ENCODE assay signal across 23 cellular contexts in the genomic region with DNA sequence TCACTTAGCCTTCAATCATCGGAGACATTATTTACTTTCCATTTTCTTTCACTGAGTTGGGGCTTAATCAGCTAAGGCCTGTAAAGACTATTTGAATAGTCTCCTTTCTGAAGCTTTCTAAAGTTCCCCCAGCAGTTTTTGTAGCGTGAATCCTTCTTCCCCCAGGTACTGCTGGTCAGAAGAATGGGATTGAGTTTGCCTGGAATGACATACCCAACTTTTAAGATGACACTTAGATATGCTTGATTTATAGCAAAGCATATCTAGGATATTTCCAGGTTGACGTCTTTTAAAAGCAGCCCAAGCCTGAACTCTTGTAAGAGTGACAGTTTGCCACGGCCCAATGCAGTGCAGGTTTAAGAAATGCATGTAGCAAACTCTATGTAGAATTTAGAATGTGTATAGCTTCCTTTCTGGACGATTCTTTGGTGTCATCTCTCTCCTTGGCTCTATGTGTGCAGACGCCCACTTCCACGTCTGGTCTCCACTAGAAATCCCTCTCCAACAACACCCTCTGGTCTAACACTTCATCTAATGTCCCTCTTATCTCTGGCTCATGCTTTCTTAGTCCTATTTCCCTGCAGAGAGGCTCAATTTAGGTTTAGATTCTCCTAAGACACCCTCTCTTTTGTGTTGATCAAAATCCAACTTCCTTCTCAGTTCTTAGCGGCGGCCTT.
DNase-seq lines count a peak whose midpoint lies in the region; ATAC-seq, FAIRE-seq and TF ChIP-seq lines count a peak whose summit lies in the region.
"Had no signal": no experiment of that assay in that cellular context is flagged by ENCODE, and none has a peak within 500 bp of the region (broad histone marks: within the 10 kb centered on the region; RNA-seq: fewer than 3 reads in every experiment).

No MANE protein-coding gene starts in this region.

- H3K27ac Mint-ChIP-seq in mesothelial cell of epicardium (peak overlapping the region; percentile 84), type B pancreatic cell (peak overlapping the region; percentile 87)
- H3K27ac Mint-ChIP-seq: B cell; CD4-positive, CD25-positive, alpha-beta regulatory T cell; CD8-positive, alpha-beta T cell had no signal

- no peaks in the 10 kb centered on the region for H3K27me3 ChIP-seq in K562 (ENCODE audit: control insufficient read depth in 2 of 2, insufficient read depth in 2 of 2, low read length in 2 of 2)
- no peaks in the 10 kb centered on the region for H3K27me3 ChIP-seq in trophoblast cell (ENCODE audit: insufficient read depth, low read length)
- H3K27me3 ChIP-seq: BLaER1 had no signal

- H3K9ac ChIP-seq in K562 (ENCODE audit: insufficient read depth in 1 of 2, low read depth in 2 of 2, low read length in 2 of 2) (no peak overlapping the region), trophoblast cell (ENCODE audit: low read length) (no peak overlapping the region)
- H3K9ac ChIP-seq: BLaER1, GM23248 had no signal

- H3K4ac ChIP-seq in trophoblast cell (ENCODE audit: low read depth, low read length): no peak overlapping the region

- no peak overlapping the region for H2BK120ac ChIP-seq in trophoblast cell (ENCODE audit: insufficient read depth, low read length, poor library complexity)

- no peak overlapping the region for H3K4me3 ChIP-seq in K562
- H3K4me3 ChIP-seq in trophoblast cell (ENCODE audit: low read depth, low read length): no peak overlapping the region
- H3K4me3 ChIP-seq: BLaER1, GM23248 had no signal

- no peaks in the 10 kb centered on the region for H3K9me3 ChIP-seq in K562 (replicated peaks; ENCODE audit: control insufficient read depth, insufficient read depth, low read depth, low read length)
- no peaks in the 10 kb centered on the region for H3K9me3 ChIP-seq in trophoblast cell (ENCODE audit: insufficient read depth, low read depth, low read length)
- H3K9me3 ChIP-seq: BLaER1, Caco-2 had no signal

- H3K4me1 ChIP-seq in K562 (replicated peaks in 1 of 2; ENCODE audit: control insufficient read depth in 2 of 2, insufficient read depth in 2 of 2, low read length in 2 of 2) (no peaks in the 10 kb centered on the region), trophoblast cell (ENCODE audit: control insufficient read depth in 1 of 2, insufficient read depth in 2 of 2, low read length in 2 of 2) (no peaks in the 10 kb centered on the region)
- H3K4me1 ChIP-seq: BLaER1, Caco-2 had no signal

- H3K36me3 Mint-ChIP-seq in mesothelial cell of epicardium: no peaks in the 10 kb centered on the region
- H3K36me3 Mint-ChIP-seq in type B pancreatic cell: no peaks in the 10 kb centered on the region
- H3K36me3 Mint-ChIP-seq: CD4-positive, CD25-positive, alpha-beta regulatory T cell; CD8-positive, alpha-beta T cell had no signal

- H3K4me3 Mint-ChIP-seq in mesothelial cell of epicardium: no peak overlapping the region
- peak overlapping the region; percentile 16 for H3K4me3 Mint-ChIP-seq in type B pancreatic cell
- H3K4me3 Mint-ChIP-seq: B cell; CD4-positive, CD25-positive, alpha-beta regulatory T cell; CD8-positive, alpha-beta T cell had no signal

- H2AK5ac ChIP-seq in trophoblast cell (ENCODE audit: low read length): no peak overlapping the region

- no peak for TF ChIP-seq RAD21 in K562 (CRISPR knock-in tag; conservative IDR thresholded peaks at IDR 0.05 in 1 of 2, IDR thresholded peaks at IDR 0.05 in 1 of 2)

- no peak for FAIRE-seq in K562 (lab: Jason Lieb, UNC)
- FAIRE-seq: A204.1, G401.6, GM12892, H1 had no signal

- TF ChIP-seq CTCF in K562 (IDR thresholded peaks at IDR 0.05 in 2 of 3, conservative IDR thresholded peaks at IDR 0.05 in 1 of 3; ENCODE audit: insufficient read depth in 2 of 3, low read depth in 1 of 3, low read length in 3 of 3) (no peak), mesothelial cell of epicardium (IDR thresholded peaks at IDR 0.05; ENCODE audit: unreplicated experiment) (no peak), type B pancreatic cell (conservative IDR thresholded peaks at IDR 0.05) (no peak)

- no peaks in the 10 kb centered on the region for H3K9me3 Mint-ChIP-seq in mesothelial cell of epicardium
- H3K9me3 Mint-ChIP-seq in type B pancreatic cell: no peaks in the 10 kb centered on the region
- H3K9me3 Mint-ChIP-seq: CD8-positive, alpha-beta T cell had no signal

- no peak for DNase-seq in K562 (ENCODE audit: extremely low read depth in 1 of 4, low spot score in 3 of 4)
- DNase-seq in mesothelial cell of epicardium (ENCODE audit: low spot score in 2 of 2, unreplicated experiment in 2 of 2): no peak
- DNase-seq in trophoblast cell: peak; percentile 55 to 86
- no peak for DNase-seq in type B pancreatic cell (ENCODE audit: extremely low spot score, unreplicated experiment)
- no peak for DNase-seq in activated naive CD4-positive, alpha-beta T cell treated with anti-CD3 and anti-CD28 coated beads, Interleukin-2, amount 50 U/mL, for 16 hours
- DNase-seq in NCI-H748 treated with DMSO at 0.1 percent for 48 hours (lab: John Stamatoyannopoulos, UW): no peak
- DNase-seq: Caco-2; CD4-positive, CD25-positive, alpha-beta regulatory T cell; CD8-positive, alpha-beta T cell; DMS153; DND-41; GM23248; H7; HCEC 1CT had no signal

- TF ChIP-seq POLR2A in K562 (conservative IDR thresholded peaks at IDR 0.05): no peak

- no peaks in the 10 kb centered on the region for H3K9me1 ChIP-seq in K562 (ENCODE audit: control insufficient read depth, insufficient read depth, low read length)

- no peak for TF ChIP-seq EP300 in K562 (IDR thresholded peaks at IDR 0.05; ENCODE audit: low read length)

- no peak overlapping the region for H4K8ac ChIP-seq in trophoblast cell (ENCODE audit: low read depth, low read length)

- no peak overlapping the region for H4K91ac ChIP-seq in trophoblast cell (ENCODE audit: low read depth, low read length)

- intact Hi-C loops in K562 (cut with micrococcal nuclease): no loop called here

- H3K23ac ChIP-seq in trophoblast cell (ENCODE audit: low read length): no peak overlapping the region

- H2BK12ac ChIP-seq in trophoblast cell (ENCODE audit: low read length): no peak overlapping the region

- POLR2A ChIA-PET in K562 (lab: Yijun Ruan, JAX): no interaction called here

- H3K4me2 ChIP-seq in K562 (ENCODE audit: insufficient read depth, low read length) (no peak overlapping the region), trophoblast cell (ENCODE audit: low read length) (no peak overlapping the region)
- H3K4me2 ChIP-seq: BLaER1 had no signal

- H3K27ac ChIP-seq in K562 (ENCODE audit: extremely low read depth, low read depth, low read length) (no peak overlapping the region), trophoblast cell (ENCODE audit: low read depth, low read length) (no peak overlapping the region)
- H3K27ac ChIP-seq: 22Rv1, BLaER1, C4-2B, GM23248 had no signal

- H4K12ac ChIP-seq in trophoblast cell (ENCODE audit: low read depth, low read length): no peak overlapping the region

- H2AFZ ChIP-seq in K562 (ENCODE audit: low read depth, low read length) (no peak overlapping the region), trophoblast cell (ENCODE audit: insufficient read depth, low read length, poor library complexity) (no peak overlapping the region)
- H2AFZ ChIP-seq: GM23248 had no signal

- H3K36me3 ChIP-seq in K562 (ENCODE audit: control insufficient read depth, insufficient read depth, low read length) (no peaks in the 10 kb centered on the region), trophoblast cell (ENCODE audit: control insufficient read depth in 1 of 2, insufficient read depth in 2 of 2, low read length in 2 of 2) (no peaks in the 10 kb centered on the region)
- H3K36me3 ChIP-seq: BLaER1 had no signal

- H3K79me1 ChIP-seq in trophoblast cell (ENCODE audit: low read length): no peaks in the 10 kb centered on the region

- H3K79me2 ChIP-seq in K562 (ENCODE audit: control insufficient read depth, insufficient read depth, low read length) (no peaks in the 10 kb centered on the region), trophoblast cell (ENCODE audit: control insufficient read depth, insufficient read depth, low read length, poor library complexity) (no peaks in the 10 kb centered on the region)

- WGBS in K562 (ENCODE audit: insufficient coverage, low coverage, missing lambda C conversion rate): under 1% methylated on average over 9 of the region's 9 CpGs
- WGBS in trophoblast cell (ENCODE audit: extremely low coverage, insufficient coverage, insufficient read length): no CpG with 5 or more reads among the region's 9 CpGs

- H4K20me1 ChIP-seq in K562 (replicated peaks; ENCODE audit: control insufficient read depth, insufficient read depth, low read length): no peaks in the 10 kb centered on the region; the same call in 1 of the 2 replicates
- H4K20me1 ChIP-seq: BLaER1 had no signal

- ATAC-seq in K562: no peak
- no peak for ATAC-seq in HG03045 (IDR thresholded peaks at IDR 0.05; ENCODE audit: unreplicated experiment)
- ATAC-seq: CD8-positive, alpha-beta T cell had no signal

- no TSS peak for BruUV-seq in K562 (replicated peaks; lab: Mats Ljungman, UMichigan)

- CTCF ChIA-PET in K562 (lab: Yijun Ruan, JAX; ENCODE audit: low intra/inter-chr PET ratio): no interaction called here

- in situ Hi-C loops in K562 (cut with MboI): no loop called here

- no peak overlapping the region for H3K14ac ChIP-seq in trophoblast cell (ENCODE audit: low read length)

- no peak overlapping the region for H3K18ac ChIP-seq in trophoblast cell (ENCODE audit: low read length)

- H2BK5ac ChIP-seq in trophoblast cell (ENCODE audit: low read depth, low read length, poor library complexity): no peak overlapping the region

- H3K4me1 Mint-ChIP-seq in mesothelial cell of epicardium: peaks cover 15% of the 10 kb centered on the region
- no peaks in the 10 kb centered on the region for H3K4me1 Mint-ChIP-seq in type B pancreatic cell (ENCODE audit: unreplicated experiment)
- H3K4me1 Mint-ChIP-seq: B cell; CD4-positive, CD25-positive, alpha-beta regulatory T cell had no signal

- no peaks in the 10 kb centered on the region for H3K27me3 Mint-ChIP-seq in mesothelial cell of epicardium (ENCODE audit: low read depth)
- no peaks in the 10 kb centered on the region for H3K27me3 Mint-ChIP-seq in type B pancreatic cell
- H3K27me3 Mint-ChIP-seq: CD4-positive, CD25-positive, alpha-beta regulatory T cell had no signal

TF ChIP-seq in K562, 482 proteins besides CTCF, POLR2A, EP300 and RAD21 (continues in another document):
- TF ChIP-seq MEIS2 (IDR thresholded peaks at IDR 0.05; ENCODE audit: partially characterized antibody): peak; percentile 10

Comparison
In these comparisons a context has a peak if more than half of its experiments do, and no peak if none do; other contexts are left out.
1. DNase-seq: peak in trophoblast cell (2 of 2); none in K562 (0 of 4), mesothelial cell of epicardium (0 of 2), type B pancreatic cell (single experiment), activated naive CD4-positive, alpha-beta T cell treated with anti-CD3 and anti-CD28 coated beads, Interleukin-2, amount 50 U/mL, for 16 hours (single experiment) and NCI-H748 treated with DMSO at 0.1 percent for 48 hours (single experiment).